ENCODE assay signal across 9 cellular contexts in genomic region chr22:30516273-30516672, GRCh38. TPM values are rescaled to one million over a fixed set of nuclear protein-coding genes. Genes with fewer than 3 reads are reported as not detected.
"Had no signal": no experiment of that assay in that cellular context is flagged by ENCODE, and none has a peak within 500 bp of the region (broad histone marks: within the 10 kb centered on the region; RNA-seq: fewer than 3 reads in every experiment).

No MANE protein-coding gene starts in this region.

- FAIRE-seq: H1, H54, HTR-8/SVneo had no signal

- ATAC-seq: GM23338 had no signal

- H3K4me3 ChIP-seq: GM23338 had no signal

- H3K4me2 ChIP-seq: GM23338 had no signal

- H3K36me3 Mint-ChIP-seq: IgD-negative memory B cell had no signal

- H3K9me3 Mint-ChIP-seq: IgD-negative memory B cell had no signal

- DNase-seq: H9, HCEC 1CT, KBM-7 had no signal

- H2AFZ ChIP-seq: GM23338 had no signal

- H3K4me1 Mint-ChIP-seq: GM23338, IgD-negative memory B cell had no signal

- H3K4me3 Mint-ChIP-seq: GM23338, H9, IgD-negative memory B cell had no signal

- H3K27ac Mint-ChIP-seq: GM23338, H9, IgD-negative memory B cell had no signal

RNA-seq across cellular contexts. Expression of gene SEC14L4, which starts 10.8 kb away (rescaled TPM):
- polyA plus RNA-seq: IgD-negative memory B cell had no signal

RNA-seq across cellular contexts. Expression of gene SEC14L6, which starts 30.3 kb away (rescaled TPM):
- total RNA-seq: HT-29 had no signal
- polyA plus RNA-seq: IgD-negative memory B cell had no signal

RNA-seq across cellular contexts. Expression of gene SEC14L3, which starts 44.5 kb away (rescaled TPM):
- total RNA-seq: GM23338, H1, H9, HT-29 had no signal
- polyA plus RNA-seq: GM23338, H1, IgD-negative memory B cell had no signal

RNA-seq across cellular contexts. Expression of gene GAL3ST1, which starts 58.2 kb away (rescaled TPM):
- polyA plus RNA-seq: IgD-negative memory B cell had no signal
